Comparison of ENCODE assay signal across 8 cellular contexts in genomic region chr16:22321340-22322001, GRCh38. TPM values are rescaled to one million over a fixed set of nuclear protein-coding genes. Genes with fewer than 3 reads are reported as not detected.
DNase-seq lines count a peak whose midpoint lies in the region; ATAC-seq and TF ChIP-seq lines count a peak whose summit lies in the region.

No MANE protein-coding gene starts in this region.

- no peak overlapping the region for H3K27ac ChIP-seq in lung (ENCODE audit: low read depth in 1 of 2, low read length in 1 of 2)

- 49 to 54% methylated on average over 16 of the region's 16 CpGs for WGBS in lung, 2 donors

- H3K4me1 ChIP-seq in HAP-1 (no peaks in the 10 kb centered on the region), lung (ENCODE audit: control insufficient read depth in 2 of 2, insufficient read depth in 2 of 2, low read length in 2 of 2) (no peaks in the 10 kb centered on the region)

- ATAC-seq in lung (ENCODE audit: insufficient read depth, low FRiP score) (peak; percentile 70), HG02852 (IDR thresholded peaks at IDR 0.05; ENCODE audit: unreplicated experiment) (no peak)

- H3K27me3 ChIP-seq in HAP-1 (ENCODE audit: low read depth) (no peaks in the 10 kb centered on the region), lung (ENCODE audit: control insufficient read depth, insufficient read depth) (no peaks in the 10 kb centered on the region)

- H3K36me3 ChIP-seq in HAP-1 (replicated peaks) (peaks cover 72% of the 10 kb centered on the region), lung (ENCODE audit: control insufficient read depth in 2 of 2, insufficient read depth in 2 of 2, low read length in 2 of 2) (peaks cover 12 to 63% of the 10 kb centered on the region in 2 donors)

- peak; percentile 36 for DNase-seq in AG09319 (ENCODE audit: extremely low read depth, low read depth)
- DNase-seq in HAP-1 (ENCODE audit: low spot score in 2 of 2): peak; percentile 79
- peak; percentile 12 to 70 for DNase-seq in NCI-H524 (lab: John Stamatoyannopoulos, UW)
- DNase-seq in activated CD4-positive, alpha-beta T cell treated with anti-CD3 and anti-CD28 coated beads, Interleukin-2, amount 50 U/mL, for 1 hour: peak; percentile 74
- peak; percentile 92 for DNase-seq in dermis blood vessel endothelial cell
- DNase-seq in lung (ENCODE audit: low spot score): peak; percentile 49
- peak; percentile 35 for DNase-seq in stimulated activated CD8-positive, alpha-beta memory T cell treated with anti-CD3 and anti-CD28 coated beads, Interleukin-15, amount 100 ng/mL, for 1 hour (ENCODE audit: low read depth)

- in situ Hi-C loops in HAP-1 (cut with MboI; ENCODE audit: low sequenced_read_pairs): loop anchor here (10.0 to 25.0 kb wide), 2 partner anchors 91 to 757 kb away; no protein-coding TSS in a partner anchor

- no peak overlapping the region for H3K4me3 ChIP-seq in HAP-1
- H3K4me3 ChIP-seq in lung: no peak overlapping the region

- TF ChIP-seq CTCF in AG09319 (IDR thresholded peaks at IDR 0.05; ENCODE audit: low read depth, low read length) (peak; percentile 82), lung (IDR thresholded peaks at IDR 0.05; ENCODE audit: control extremely low read depth, extremely low read depth) (peak; percentile 88)

- H3K9me3 ChIP-seq in HAP-1: no peaks in the 10 kb centered on the region
- no peaks in the 10 kb centered on the region for H3K9me3 ChIP-seq in lung (ENCODE audit: control insufficient read depth in 2 of 2, insufficient read depth in 1 of 2, low read length in 1 of 2)

RNA-seq across cellular contexts. Expression of gene POLR3E, which starts 24.3 kb away (rescaled TPM):
- total RNA-seq in dermis blood vessel endothelial cell (61.3 and 81.6 TPM in 2 replicates), lung (10 to 100 TPM; 44.0 to 44.3 TPM)
- 10 to 100 TPM; 23.2 to 24.1 TPM for polyA plus RNA-seq in lung

RNA-seq across cellular contexts. Expression of gene CDR2, which starts 52.9 kb away (rescaled TPM):
- total RNA-seq in dermis blood vessel endothelial cell (39.0 and 42.0 TPM in 2 replicates), lung (10 to 100 TPM; 14.8 to 27.0 TPM)
- polyA plus RNA-seq in lung: 10 to 100 TPM; 11.3 to 13.1 TPM

Comparison
In these comparisons a context has a peak if more than half of its experiments do, and no peak if none do; other contexts are left out.
1. DNase-seq: peak in every context shown above with its lines; median percentile 92 in dermis blood vessel endothelial cell; 79 in HAP-1; 74 in activated CD4-positive, alpha-beta T cell treated with anti-CD3 and anti-CD28 coated beads, Interleukin-2, amount 50 U/mL, for 1 hour; 49 in lung; 41 in NCI-H524; 36 in AG09319; 35 in stimulated activated CD8-positive, alpha-beta memory T cell treated with anti-CD3 and anti-CD28 coated beads, Interleukin-15, amount 100 ng/mL, for 1 hour.